In genomic region chr6:106751501-106752252, GRCh38 we compare ENCODE assay signal across 13 cellular contexts.
DNase-seq lines count a peak whose midpoint lies in the region; ATAC-seq lines count a peak whose summit lies in the region.
"Had no signal": no experiment of that assay in that cellular context is flagged by ENCODE, and none has a peak within 500 bp of the region (broad histone marks: within the 10 kb centered on the region; RNA-seq: fewer than 3 reads in every experiment).

No MANE protein-coding gene starts in this region.

- ATAC-seq in esophagus mucosa = peak; percentile 60
- ATAC-seq in stimulated activated effector memory CD8-positive, alpha-beta T cell treated with anti-CD3 and anti-CD28 coated beads, Interleukin-12 subunit alpha, Interleukin-12 subunit beta, amount 100 ng/mL, for 72 hours = peak; percentile 34
- ATAC-seq in GM18520 (IDR thresholded peaks at IDR 0.05; ENCODE audit: unreplicated experiment) = no peak
- ATAC-seq in GM18868 (IDR thresholded peaks at IDR 0.05; ENCODE audit: unreplicated experiment) = no peak
- ATAC-seq: lower lobe of right lung, upper lobe of right lung, WTC11 had no signal

- DNase-seq in DMS79 treated with DMSO at 0.1 percent for 48 hours (lab: John Stamatoyannopoulos, UW) (peak; percentile 15), DMS79 (lab: John Stamatoyannopoulos, UW) (no peak), NCI-H446 (lab: John Stamatoyannopoulos, UW) (peak; percentile 27 to 73), ecto neural progenitor cell (ENCODE audit: low spot score) (no peak)
- DNase-seq in stimulated activated effector memory CD8-positive, alpha-beta T cell treated with anti-CD3 and anti-CD28 coated beads, Interleukin-12 subunit alpha, Interleukin-12 subunit beta, amount 100 ng/mL, for 72 hours (ENCODE audit: low spot score in 2 of 2) = no peak
- DNase-seq: caudate nucleus, GOT3, lower lobe of right lung, upper lobe of right lung had no signal

- no peaks in the 10 kb centered on the region for H3K9me3 Mint-ChIP-seq in stimulated activated effector memory CD8-positive, alpha-beta T cell treated with anti-CD3 and anti-CD28 coated beads, Interleukin-12 subunit alpha, Interleukin-12 subunit beta, amount 100 ng/mL, for 72 hours
- H3K9me3 Mint-ChIP-seq: WTC11 had no signal

- H3K4me3 Mint-ChIP-seq in stimulated activated effector memory CD8-positive, alpha-beta T cell treated with anti-CD3 and anti-CD28 coated beads, Interleukin-12 subunit alpha, Interleukin-12 subunit beta, amount 100 ng/mL, for 72 hours = no peak overlapping the region
- H3K4me3 Mint-ChIP-seq: WTC11 had no signal

- no peaks in the 10 kb centered on the region for H3K4me1 Mint-ChIP-seq in stimulated activated effector memory CD8-positive, alpha-beta T cell treated with anti-CD3 and anti-CD28 coated beads, Interleukin-12 subunit alpha, Interleukin-12 subunit beta, amount 100 ng/mL, for 72 hours

- H3K27ac Mint-ChIP-seq in stimulated activated effector memory CD8-positive, alpha-beta T cell treated with anti-CD3 and anti-CD28 coated beads, Interleukin-12 subunit alpha, Interleukin-12 subunit beta, amount 100 ng/mL, for 72 hours = no peak overlapping the region
- H3K27ac Mint-ChIP-seq: WTC11 had no signal

- H3K36me3 Mint-ChIP-seq in stimulated activated effector memory CD8-positive, alpha-beta T cell treated with anti-CD3 and anti-CD28 coated beads, Interleukin-12 subunit alpha, Interleukin-12 subunit beta, amount 100 ng/mL, for 72 hours = no peaks in the 10 kb centered on the region
- H3K36me3 Mint-ChIP-seq: WTC11 had no signal

Comparison
In these comparisons a context has a peak if more than half of its experiments do, and no peak if none do; other contexts are left out.
1. DNase-seq: peak in DMS79 treated with DMSO at 0.1 percent for 48 hours (single experiment) and NCI-H446 (2 of 2); none in DMS79 (single experiment), stimulated activated effector memory CD8-positive, alpha-beta T cell treated with anti-CD3 and anti-CD28 coated beads, Interleukin-12 subunit alpha, Interleukin-12 subunit beta, amount 100 ng/mL, for 72 hours (0 of 2) and ecto neural progenitor cell (single experiment).
2. ATAC-seq: peak in esophagus mucosa (single experiment) and stimulated activated effector memory CD8-positive, alpha-beta T cell treated with anti-CD3 and anti-CD28 coated beads, Interleukin-12 subunit alpha, Interleukin-12 subunit beta, amount 100 ng/mL, for 72 hours (single experiment); none in GM18520 (single experiment) and GM18868 (single experiment).